ENCODE assay signal across 8 cellular contexts in genomic region chr1:32869844-32870614, GRCh38. TPM values are rescaled to one million over a fixed set of nuclear protein-coding genes. Genes with fewer than 3 reads are reported as not detected.
DNase-seq lines count a peak whose midpoint lies in the region; ATAC-seq lines count a peak whose summit lies in the region.
"Had no signal": no experiment of that assay in that cellular context is flagged by ENCODE, and none has a peak within 500 bp of the region (broad histone marks: within the 10 kb centered on the region; RNA-seq: fewer than 3 reads in every experiment).

No MANE protein-coding gene starts in this region.

- no peak overlapping the region for H3K27ac Mint-ChIP-seq in stimulated activated naive CD8-positive, alpha-beta T cell treated with anti-CD3 and anti-CD28 coated beads, Interleukin-15, amount 100 ng/mL, for 72 hours

- peaks cover 54% of the 10 kb centered on the region for H3K27me3 Mint-ChIP-seq in stimulated activated naive CD8-positive, alpha-beta T cell treated with anti-CD3 and anti-CD28 coated beads, Interleukin-15, amount 100 ng/mL, for 72 hours

- peak overlapping the region; percentile 54 to 79 for H3K4me3 Mint-ChIP-seq in stimulated activated naive CD8-positive, alpha-beta T cell treated with anti-CD3 and anti-CD28 coated beads, Interleukin-15, amount 100 ng/mL, for 72 hours

- H3K4me1 Mint-ChIP-seq in stimulated activated naive CD8-positive, alpha-beta T cell treated with anti-CD3 and anti-CD28 coated beads, Interleukin-15, amount 100 ng/mL, for 72 hours, result peaks cover 10% of the 10 kb centered on the region

- H3K9me3 Mint-ChIP-seq in stimulated activated naive CD8-positive, alpha-beta T cell treated with anti-CD3 and anti-CD28 coated beads, Interleukin-15, amount 100 ng/mL, for 72 hours, result no peaks in the 10 kb centered on the region

- DNase-seq in NCI-H82 (lab: John Stamatoyannopoulos, UW) (peak; percentile 59), NCI-H82 treated with DMSO at 0.1 percent for 48 hours (lab: John Stamatoyannopoulos, UW; ENCODE audit: unreplicated experiment) (no peak), cardiac septum (ENCODE audit: low spot score) (peak; percentile 44), NCI-H345 (lab: John Stamatoyannopoulos, UW) (no peak)
- no peak for DNase-seq in stimulated activated naive CD8-positive, alpha-beta T cell treated with anti-CD3 and anti-CD28 coated beads, Interleukin-15, amount 100 ng/mL, for 72 hours
- no peak for DNase-seq in activated CD4-positive, alpha-beta T cell treated with anti-CD3 and anti-CD28 coated beads for 48 hours
- DNase-seq: ACHN had no signal

- ATAC-seq in stimulated activated naive CD8-positive, alpha-beta T cell treated with anti-CD3 and anti-CD28 coated beads, Interleukin-15, amount 100 ng/mL, for 72 hours, result peak; percentile 44

- intact Hi-C loops in cardiac septum (cut with DNase I), result loop anchor here (5.0 kb wide), 2 partner anchors 53 to 158 kb away; partner anchors contain the start of genes S100PBP and YARS1

RNA-seq across cellular contexts. Expression of gene FNDC5, which starts 0.7 kb away (rescaled TPM):
- 18.7 TPM for total RNA-seq in cardiac septum

RNA-seq across cellular contexts. Expression of gene HPCA, which starts 16.3 kb away (rescaled TPM):
- total RNA-seq in cardiac septum, result not detected
- total RNA-seq: NCI-H460 had no signal

RNA-seq across cellular contexts. Expression of gene TMEM54, which starts 31.2 kb away (rescaled TPM):
- 17.0 TPM for total RNA-seq in cardiac septum

RNA-seq across cellular contexts. Expression of gene S100PBP, which starts 52.6 kb away (rescaled TPM):
- 12.5 TPM for total RNA-seq in cardiac septum

RNA-seq across cellular contexts. Expression of gene YARS1, which starts 52.9 kb away (rescaled TPM):
- 27.8 TPM for total RNA-seq in cardiac septum

Comparison
In these comparisons a context has a peak if more than half of its experiments do, and no peak if none do; other contexts are left out.
1. DNase-seq: peak in NCI-H82 (single experiment) and cardiac septum (single experiment); none in NCI-H82 treated with DMSO at 0.1 percent for 48 hours (single experiment), stimulated activated naive CD8-positive, alpha-beta T cell treated with anti-CD3 and anti-CD28 coated beads, Interleukin-15, amount 100 ng/mL, for 72 hours (0 of 2), NCI-H345 (single experiment) and activated CD4-positive, alpha-beta T cell treated with anti-CD3 and anti-CD28 coated beads for 48 hours (single experiment).